ENCODE assay signal across 28 cellular contexts in the genomic region with DNA sequence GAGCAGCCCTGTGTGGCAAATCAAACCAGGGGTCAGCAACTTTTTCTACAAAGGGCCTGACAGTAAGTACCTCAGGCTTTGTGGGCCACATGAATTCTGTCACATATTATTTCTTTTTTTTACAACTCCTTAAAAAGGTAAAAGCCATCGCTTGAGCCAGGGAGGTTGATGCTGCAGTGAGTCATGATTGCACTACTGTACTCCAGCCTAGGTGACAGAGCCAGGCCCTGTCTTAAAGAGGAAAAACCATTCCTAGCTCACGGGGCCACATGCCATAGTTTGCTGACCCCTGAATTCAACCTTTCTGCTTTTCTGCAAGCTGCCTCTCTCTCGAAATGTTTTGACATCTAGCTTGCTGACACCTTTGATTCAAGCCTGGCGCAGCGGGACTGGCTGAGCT. TPM values are rescaled to one million over a fixed set of nuclear protein-coding genes. Genes with fewer than 3 reads are reported as not detected.
DNase-seq lines count a peak whose midpoint lies in the region; ATAC-seq, FAIRE-seq and TF ChIP-seq lines count a peak whose summit lies in the region.
"Had no signal": no experiment of that assay in that cellular context is flagged by ENCODE, and none has a peak within 500 bp of the region (broad histone marks: within the 10 kb centered on the region; RNA-seq: fewer than 3 reads in every experiment).

No MANE protein-coding gene starts in this region.

- H4K20me1 ChIP-seq in neural progenitor cell (ENCODE audit: low read depth): peaks cover 5% of the 10 kb centered on the region

- DNase-seq in cardiac muscle cell (ENCODE audit: low read depth in 1 of 2, low spot score in 1 of 2): no peak
- DNase-seq in cardiac septum (ENCODE audit: low spot score): no peak
- no peak for DNase-seq in epithelial cell of prostate (ENCODE audit: low read depth, low spot score)
- no peak for DNase-seq in neural progenitor cell (ENCODE audit: low spot score)
- DNase-seq in tibial artery: no peak
- DNase-seq in foreskin keratinocyte: no peak
- no peak for DNase-seq in pons (ENCODE audit: low spot score)
- DNase-seq in kidney: no peak
- DNase-seq: activated CD4-positive, alpha-beta T cell treated with anti-CD3 and anti-CD28 coated beads for 4 hours; activated gamma-delta T cell; activated naive CD8-positive, alpha-beta T cell treated with anti-CD3 and anti-CD28 coated beads, Interleukin-2, amount 10 ng/mL, durations not matched to agents 7 days and 5 days; activated T-cell treated with anti-CD3 and anti-CD28 coated beads, Interleukin-2, amount 50 U/mL, for 24 hours; Caco-2; cerebellar nuclear complex; foreskin fibroblast; GF-D8; Karpas-422; left colon; mesenchymal stem cell; MV-4-11; NCI-H446; SHP77; stimulated activated CD4-positive, alpha-beta T cell treated with anti-CD3 and anti-CD28 coated beads, Interleukin-4, amount 100 ng/mL, for 24 hours had no signal

- H3K27ac Mint-ChIP-seq in neural progenitor cell: peak overlapping the region; percentile 85
- H3K27ac Mint-ChIP-seq: activated naive CD8-positive, alpha-beta T cell treated with anti-CD3 and anti-CD28 coated beads, Interleukin-2, amount 10 ng/mL, durations not matched to agents 7 days and 5 days; activated T-cell treated with anti-CD3 and anti-CD28 coated beads, Interleukin-2, amount 50 U/mL, for 24 hours; stimulated activated memory B cell treated with anti-CD40 and anti-IgM and Interleukin-4, amounts not matched to agents 10 μg/mL and 1 μg/mL and 100 μg/mL, for 72 hours had no signal

- ATAC-seq in foreskin keratinocyte: no peak
- ATAC-seq: left colon; stimulated activated memory B cell treated with anti-CD40 and anti-IgM and Interleukin-4, amounts not matched to agents 10 μg/mL and 1 μg/mL and 100 μg/mL, for 72 hours had no signal

- no peaks in the 10 kb centered on the region for H3K27me3 ChIP-seq in cardiac muscle cell
- H3K27me3 ChIP-seq in neural progenitor cell: no peaks in the 10 kb centered on the region
- H3K27me3 ChIP-seq in tibial artery: no peaks in the 10 kb centered on the region
- H3K27me3 ChIP-seq in foreskin keratinocyte: no peaks in the 10 kb centered on the region
- H3K27me3 ChIP-seq: hepatocyte, neutrophil had no signal

- H3K9me3 Mint-ChIP-seq in neural progenitor cell: no peaks in the 10 kb centered on the region
- H3K9me3 Mint-ChIP-seq: activated naive CD8-positive, alpha-beta T cell treated with anti-CD3 and anti-CD28 coated beads, Interleukin-2, amount 10 ng/mL, durations not matched to agents 7 days and 5 days; activated T-cell treated with anti-CD3 and anti-CD28 coated beads, Interleukin-2, amount 50 U/mL, for 24 hours; stimulated activated memory B cell treated with anti-CD40 and anti-IgM and Interleukin-4, amounts not matched to agents 10 μg/mL and 1 μg/mL and 100 μg/mL, for 72 hours had no signal

- TF ChIP-seq CTCF in cardiac muscle cell (IDR thresholded peaks at IDR 0.05; ENCODE audit: low read depth, low read length) (no peak), neural progenitor cell (IDR thresholded peaks at IDR 0.05) (no peak), tibial artery (IDR thresholded peaks at IDR 0.05) (no peak), foreskin keratinocyte (conservative IDR thresholded peaks at IDR 0.05) (no peak), kidney (IDR thresholded peaks at IDR 0.05; ENCODE audit: borderline replicate concordance, extremely low read depth, insufficient read depth) (no peak)

- no peak overlapping the region for H3K4me2 ChIP-seq in neural progenitor cell
- H3K4me2 ChIP-seq: hepatocyte had no signal

- no peak overlapping the region for H3K4me3 ChIP-seq in cardiac muscle cell
- no peak overlapping the region for H3K4me3 ChIP-seq in neural progenitor cell
- no peak overlapping the region for H3K4me3 ChIP-seq in tibial artery
- no peak overlapping the region for H3K4me3 ChIP-seq in kidney (ENCODE audit: low read length in 2 of 2)
- H3K4me3 ChIP-seq: hepatocyte had no signal

- H2AFZ ChIP-seq in neural progenitor cell (replicated peaks): no peak overlapping the region
- H2AFZ ChIP-seq: hepatocyte had no signal

- no peaks in the 10 kb centered on the region for H3K79me2 ChIP-seq in neural progenitor cell (ENCODE audit: low read depth)
- H3K79me2 ChIP-seq: hepatocyte had no signal

- peaks cover 22% of the 10 kb centered on the region for H3F3A ChIP-seq in neural progenitor cell (ENCODE audit: low read depth)

- H3K36me3 ChIP-seq in cardiac muscle cell: peaks cover 26% of the 10 kb centered on the region
- H3K36me3 ChIP-seq in neural progenitor cell: no peaks in the 10 kb centered on the region
- peaks cover 27 to 63% (median 28%) of the 10 kb centered on the region in 3 donors for H3K36me3 ChIP-seq in tibial artery
- H3K36me3 ChIP-seq in kidney (ENCODE audit: control insufficient read depth in 1 of 2, insufficient read depth in 2 of 2, low read length in 2 of 2): peaks cover 8 to 29% of the 10 kb centered on the region in 2 donors

- no peak for FAIRE-seq in kidney (lab: Jason Lieb, UNC)

- H3K27ac ChIP-seq in cardiac muscle cell: peak overlapping the region; percentile 69
- peak overlapping the region; percentile 5 for H3K27ac ChIP-seq in epithelial cell of prostate
- no peak overlapping the region for H3K27ac ChIP-seq in neural progenitor cell
- peak overlapping the region; percentile 77 to 79 for H3K27ac ChIP-seq in tibial artery
- H3K27ac ChIP-seq in foreskin keratinocyte: no peak overlapping the region
- H3K27ac ChIP-seq in kidney (ENCODE audit: low read depth in 2 of 2, low read length in 2 of 2): no peak overlapping the region
- H3K27ac ChIP-seq: 22Rv1, C4-2B, hepatocyte, neutrophil had no signal

- intact Hi-C loops in cardiac septum (cut with DNase I): loop anchor here (5.0 kb wide), 1 partner anchor 94 kb away; no protein-coding TSS in a partner anchor
- intact Hi-C loops in tibial artery (cut with DNase I; ENCODE audit: low total_unique reads): no loop called here
- intact Hi-C loops in kidney (cut with DNase I): no loop called here

- H3K9me3 ChIP-seq in cardiac muscle cell (ENCODE audit: low read depth): no peaks in the 10 kb centered on the region
- H3K9me3 ChIP-seq in neural progenitor cell (ENCODE audit: low read depth): no peaks in the 10 kb centered on the region
- no peaks in the 10 kb centered on the region for H3K9me3 ChIP-seq in tibial artery
- H3K9me3 ChIP-seq in kidney (ENCODE audit: control insufficient read depth in 1 of 2, low read length in 2 of 2): no peaks in the 10 kb centered on the region
- H3K9me3 ChIP-seq: Caco-2, neutrophil had no signal

- peaks cover 29% of the 10 kb centered on the region for H3K4me1 Mint-ChIP-seq in neural progenitor cell
- H3K4me1 Mint-ChIP-seq: activated naive CD8-positive, alpha-beta T cell treated with anti-CD3 and anti-CD28 coated beads, Interleukin-2, amount 10 ng/mL, durations not matched to agents 7 days and 5 days; stimulated activated memory B cell treated with anti-CD40 and anti-IgM and Interleukin-4, amounts not matched to agents 10 μg/mL and 1 μg/mL and 100 μg/mL, for 72 hours had no signal

- H3K36me3 Mint-ChIP-seq in neural progenitor cell: peaks cover 24% of the 10 kb centered on the region

- no peak overlapping the region for H3K4me3 Mint-ChIP-seq in neural progenitor cell
- H3K4me3 Mint-ChIP-seq: activated naive CD8-positive, alpha-beta T cell treated with anti-CD3 and anti-CD28 coated beads, Interleukin-2, amount 10 ng/mL, durations not matched to agents 7 days and 5 days; activated T-cell treated with anti-CD3 and anti-CD28 coated beads, Interleukin-2, amount 50 U/mL, for 24 hours; stimulated activated memory B cell treated with anti-CD40 and anti-IgM and Interleukin-4, amounts not matched to agents 10 μg/mL and 1 μg/mL and 100 μg/mL, for 72 hours had no signal

- peaks cover 24% of the 10 kb centered on the region for H3K4me1 ChIP-seq in cardiac muscle cell (ENCODE audit: low read depth)
- H3K4me1 ChIP-seq in neural progenitor cell: peaks cover 19% of the 10 kb centered on the region
- H3K4me1 ChIP-seq in tibial artery: peaks cover 0 to 57% (median 32%) of the 10 kb centered on the region in 4 donors
- H3K4me1 ChIP-seq in foreskin keratinocyte: no peaks in the 10 kb centered on the region
- no peaks in the 10 kb centered on the region for H3K4me1 ChIP-seq in kidney (ENCODE audit: control insufficient read depth in 1 of 2, insufficient read depth in 1 of 2, low read depth in 1 of 2, low read length in 2 of 2)
- H3K4me1 ChIP-seq: Caco-2 had no signal

- H3K9ac ChIP-seq in neural progenitor cell: no peak overlapping the region
- H3K9ac ChIP-seq in kidney (ENCODE audit: low read length in 2 of 2): no peak overlapping the region

- H3K27me3 Mint-ChIP-seq in neural progenitor cell (ENCODE audit: insufficient read depth, low read depth): peaks cover 11% of the 10 kb centered on the region
- H3K27me3 Mint-ChIP-seq: activated naive CD8-positive, alpha-beta T cell treated with anti-CD3 and anti-CD28 coated beads, Interleukin-2, amount 10 ng/mL, durations not matched to agents 7 days and 5 days; activated T-cell treated with anti-CD3 and anti-CD28 coated beads, Interleukin-2, amount 50 U/mL, for 24 hours; stimulated activated memory B cell treated with anti-CD40 and anti-IgM and Interleukin-4, amounts not matched to agents 10 μg/mL and 1 μg/mL and 100 μg/mL, for 72 hours had no signal

RNA-seq across cellular contexts. Expression of a gene that starts 55.1 kb away (rescaled TPM):
- total RNA-seq in cardiac muscle cell (48.0 and 65.4 TPM in 2 replicates), cardiac septum (74.7 TPM), neural progenitor cell (ENCODE audit: low replicate concordance) (116 and 128 TPM in 2 replicates), foreskin keratinocyte (150 and 182 TPM in 2 replicates), kidney (104 TPM)
- polyA plus RNA-seq in cardiac muscle cell (67.5 and 72.5 TPM in 2 replicates), foreskin keratinocyte (54.3 and 72.1 TPM in 2 replicates), kidney (ENCODE audit: insufficient read depth, low read depth, low replicate concordance) (16.6 TPM)

Comparison
In these comparisons a context has a peak if more than half of its experiments do, and no peak if none do; other contexts are left out.
1. H3K27ac ChIP-seq: peak in cardiac muscle cell (single experiment), epithelial cell of prostate (single experiment) and tibial artery (2 of 2); none in neural progenitor cell (single experiment), foreskin keratinocyte (single experiment) and kidney (0 of 2).